In the genomic region with DNA sequence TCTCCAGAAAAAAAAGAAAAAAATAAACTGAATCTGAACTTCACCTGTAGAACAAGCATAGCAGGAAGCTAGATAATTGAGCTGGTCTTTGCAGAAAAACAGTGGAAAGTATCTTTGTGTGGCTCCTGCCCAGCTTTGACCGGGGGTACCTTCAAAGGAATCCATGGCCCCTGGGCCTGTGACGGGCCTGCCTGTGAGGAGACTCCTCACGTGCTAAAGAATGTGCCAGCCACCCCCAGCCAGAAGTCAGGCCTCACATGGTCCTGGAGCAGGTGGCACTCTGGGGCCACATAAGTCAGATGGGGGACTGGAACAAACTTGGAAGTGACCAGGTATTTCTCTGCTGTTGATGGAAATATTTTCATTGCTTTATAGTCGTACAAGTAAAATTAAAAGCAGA, we compare ENCODE assay signal across 26 cellular contexts.
"Had no signal": no experiment of that assay in that cellular context is flagged by ENCODE, and none has a peak within 500 bp of the region (broad histone marks: within the 10 kb centered on the region; RNA-seq: fewer than 3 reads in every experiment).

No MANE protein-coding gene starts in this region.

- ATAC-seq: effector memory CD8-positive, alpha-beta T cell; left colon; mucosa of descending colon; psoas muscle; right cardiac atrium; stimulated activated naive B cell treated with anti-CD40 and anti-IgM and Interleukin-4, amounts not matched to agents 10 μg/mL and 1 μg/mL and 100 μg/mL, for 72 hours had no signal

- H3K9me3 ChIP-seq: esophagus squamous epithelium, mucosa of descending colon, ovary, psoas muscle, sigmoid colon, thoracic aorta, tibial nerve, upper lobe of left lung, uterus had no signal

- H3K27me3 ChIP-seq: esophagus squamous epithelium, ovary, sigmoid colon, tibial nerve, upper lobe of left lung, uterus had no signal

- H3K27ac ChIP-seq: esophagus squamous epithelium, ovary, psoas muscle, sigmoid colon, thoracic aorta, tibial nerve, upper lobe of left lung, uterus had no signal

- H3K4me3 ChIP-seq: esophagus squamous epithelium, lung, mucosa of descending colon, ovary, psoas muscle, sigmoid colon, thoracic aorta, tibial nerve, upper lobe of left lung, uterus had no signal

- H3K36me3 ChIP-seq: ovary, uterus had no signal

- H3K4me1 ChIP-seq: uterus had no signal

- DNase-seq: cortex of kidney; effector memory CD8-positive, alpha-beta T cell; erythroblast; esophagus squamous epithelium; foreskin melanocyte; glutamatergic neuron; hypothalamus; immature natural killer cell; islet precursor cell; kidney glomerular epithelial cell; left colon; mucosa of descending colon; naive B cell; nephron progenitor cell; occipital lobe; psoas muscle; sigmoid colon; stimulated activated CD4-positive, alpha-beta T cell treated with anti-CD3 and anti-CD28 coated beads, Interleukin-4, amount 100 ng/mL, for 4 hours; stimulated activated naive B cell treated with anti-CD40 and anti-IgM and Interleukin-4, amounts not matched to agents 10 μg/mL and 1 μg/mL and 100 μg/mL, for 72 hours; upper lobe of left lung; uterus had no signal
